14 cellular contexts compared by ENCODE assay signal in the genomic region with DNA sequence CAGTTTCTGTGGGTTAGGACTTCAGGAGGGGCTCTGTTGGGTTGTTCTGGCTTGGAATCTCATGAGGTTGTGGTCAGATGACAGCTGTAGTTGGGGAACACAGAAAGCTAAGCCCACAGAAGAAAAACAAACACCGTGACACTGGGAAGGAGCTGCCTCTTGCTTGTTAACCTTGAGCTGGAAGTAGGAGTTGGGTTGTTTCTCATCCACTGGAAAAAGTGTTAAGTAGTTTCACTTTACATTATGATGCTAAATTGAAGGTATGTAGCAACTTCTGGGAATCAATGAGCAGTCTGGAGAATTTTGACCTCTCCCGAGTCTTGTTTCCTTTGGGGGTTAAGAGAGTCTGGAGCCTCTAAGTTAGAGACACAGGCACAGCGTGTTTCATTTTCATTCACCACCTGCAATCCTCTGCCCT. TPM values are rescaled to one million over a fixed set of nuclear protein-coding genes. Genes with fewer than 3 reads are reported as not detected.
DNase-seq lines count a peak whose midpoint lies in the region; ATAC-seq, FAIRE-seq and TF ChIP-seq lines count a peak whose summit lies in the region.
"Had no signal": no experiment of that assay in that cellular context is flagged by ENCODE, and none has a peak within 500 bp of the region (broad histone marks: within the 10 kb centered on the region; RNA-seq: fewer than 3 reads in every experiment).

No MANE protein-coding gene starts in this region.

- intact Hi-C loops in pancreas (cut with DNase I), result no loop called here
- intact Hi-C loops in testis (cut with DNase I; ENCODE audit: low total_unique reads), result no loop called here
- intact Hi-C loops in CD4-positive, alpha-beta T cell (cut with DNase I, micrococcal nuclease), result no loop called here

- H3K36me3 ChIP-seq in GM23248 (ENCODE audit: low read depth) (no peaks in the 10 kb centered on the region), pancreas (peaks cover 0 to 1% (median 0%) of the 10 kb centered on the region in 3 donors), testis (ENCODE audit: low read depth, missing control alignments) (no peaks in the 10 kb centered on the region), MM.1S (replicated peaks; ENCODE audit: insufficient read depth, low read length) (0 out of 2 replicates have a peak, but pooled peaks cover 1% of the 10 kb centered on the region)

- H3K9me2 ChIP-seq in GM23248 (ENCODE audit: insufficient read depth) (no peaks in the 10 kb centered on the region), MM.1S (replicated peaks; ENCODE audit: insufficient read depth, low read length) (no peaks in the 10 kb centered on the region)

- 76 to 83% methylated on average over 3 of the region's 3 CpGs for WGBS in GM23248 (ENCODE audit: low coverage in 1 of 2, low lambda C conversion rate in 2 of 2, missing lambda C conversion rate in 2 of 2), 2 experiments
- WGBS in pancreas, 2 donors, result 28 to 30% methylated on average over 3 of the region's 3 CpGs
- 31 to 40% methylated on average over 3 of the region's 3 CpGs for WGBS in testis, 2 donors

- FAIRE-seq in pancreas (lab: Jason Lieb, UNC), result no peak

- TF ChIP-seq CTCF in pancreas (IDR thresholded peaks at IDR 0.05) (no peak), testis (IDR thresholded peaks at IDR 0.05) (no peak), MM.1S (IDR thresholded peaks at IDR 0.05; ENCODE audit: low read length) (no peak)
- TF ChIP-seq CTCF in CD4-positive, alpha-beta T cell (IDR thresholded peaks at IDR 0.05), result no peak

- H3K9me3 ChIP-seq in GM23248 (ENCODE audit: low read depth), result no peaks in the 10 kb centered on the region
- no peaks in the 10 kb centered on the region for H3K9me3 ChIP-seq in pancreas
- no peaks in the 10 kb centered on the region for H3K9me3 ChIP-seq in testis
- H3K9me3 ChIP-seq in MM.1S (replicated peaks; ENCODE audit: insufficient read depth, low read length), result no peaks in the 10 kb centered on the region
- H3K9me3 ChIP-seq in CD4-positive, alpha-beta T cell (ENCODE audit: control insufficient read depth, low read length), result no peaks in the 10 kb centered on the region

- H3K4me3 Mint-ChIP-seq in CD4-positive, alpha-beta T cell, result no peak overlapping the region
- H3K4me3 Mint-ChIP-seq: activated naive CD4-positive, alpha-beta T cell treated with anti-CD3 and anti-CD28 coated beads, Interleukin-2, amount 50 U/mL, for 24 hours had no signal

- POLR2A ChIA-PET in CD4-positive, alpha-beta T cell (lab: Charles Lee), result interaction anchor here (1.7 kb wide), 1 partner anchor 12 kb away, joined by 6 read pairs; no protein-coding TSS in a partner anchor

- H3K4me1 ChIP-seq in GM23248 (ENCODE audit: insufficient read depth) (no peaks in the 10 kb centered on the region), pancreas (peaks cover 0 to 15% (median 2%) of the 10 kb centered on the region in 3 donors), testis (peaks cover 8% of the 10 kb centered on the region), MM.1S (ENCODE audit: low read length) (no peaks in the 10 kb centered on the region)

- no peak overlapping the region for H3K4me2 ChIP-seq in GM23248 (ENCODE audit: unreplicated experiment)
- H3K4me2 ChIP-seq in MM.1S (ENCODE audit: low read depth, low read length), result no peak overlapping the region

- H3K27ac ChIP-seq in GM23248 (no peak overlapping the region), pancreas (peak overlapping the region in 2 of 4 donors; percentile 5 to 21), testis (peak overlapping the region in 1 of 2 donors; percentile 20), MM.1S (ENCODE audit: low read length) (no peak overlapping the region)
- H3K27ac ChIP-seq in CD4-positive, alpha-beta T cell (ENCODE audit: low read depth, low read length), result no peak overlapping the region
- H3K27ac ChIP-seq: SK-N-MC had no signal

- H3F3A ChIP-seq in GM23248 (ENCODE audit: insufficient read depth), result no peaks in the 10 kb centered on the region
- no peaks in the 10 kb centered on the region for H3F3A ChIP-seq in MM.1S (ENCODE audit: insufficient read depth, low read length)

- no peaks in the 10 kb centered on the region for H3K27me3 ChIP-seq in GM23248 (replicated peaks; ENCODE audit: insufficient read depth)
- no peaks in the 10 kb centered on the region for H3K27me3 ChIP-seq in pancreas
- H3K27me3 ChIP-seq in testis, result no peaks in the 10 kb centered on the region
- H3K27me3 ChIP-seq in MM.1S (replicated peaks; ENCODE audit: insufficient read depth, low read length), result no peaks in the 10 kb centered on the region
- no peaks in the 10 kb centered on the region for H3K27me3 ChIP-seq in CD4-positive, alpha-beta T cell (ENCODE audit: control insufficient read depth, insufficient read depth, low read length)

- TF ChIP-seq POLR2A in testis (IDR thresholded peaks at IDR 0.05), result no peak

- no peaks in the 10 kb centered on the region for H3K27me3 Mint-ChIP-seq in CD4-positive, alpha-beta T cell
- H3K27me3 Mint-ChIP-seq: activated naive CD4-positive, alpha-beta T cell treated with anti-CD3 and anti-CD28 coated beads, Interleukin-2, amount 50 U/mL, for 24 hours had no signal

- DNase-seq in GM23248 (peak; percentile 12), SK-MEL-5 (ENCODE audit: low read depth, low spot score) (peak; percentile 56), fibroblast of gingiva (ENCODE audit: low read depth) (peak; percentile 24), pancreas (no peak), testis (no peak), MM.1S (no peak), superior temporal gyrus (ENCODE audit: extremely low spot score) (no peak)
- DNase-seq in CD4-positive, alpha-beta T cell, result no peak
- DNase-seq: activated CD4-positive, CD25-positive, alpha-beta regulatory T cell treated with anti-CD3 and anti-CD28 coated beads, Interleukin-2, amount 50 U/mL, for 72 hours; hypothalamus; NCI-H1436; NCI-H748 treated with DMSO at 0.1 percent for 48 hours had no signal

- peaks cover 26% of the 10 kb centered on the region for H3K36me3 Mint-ChIP-seq in CD4-positive, alpha-beta T cell (ENCODE audit: low read depth)

- in situ Hi-C loops in GM23248 (cut with MboI), result no loop called here
- in situ Hi-C loops in SK-MEL-5 (cut with HindIII; ENCODE audit: low pct_unique_long_range_greater_than_20kb, low sequenced_read_pairs), result loop anchor here (25.0 kb wide), 1 partner anchor 88 kb away; no protein-coding TSS in a partner anchor

- H3K9ac ChIP-seq in GM23248 (no peak overlapping the region), MM.1S (ENCODE audit: low read length) (no peak overlapping the region)

- H3K27ac Mint-ChIP-seq in CD4-positive, alpha-beta T cell, result no peak overlapping the region
- H3K27ac Mint-ChIP-seq: activated naive CD4-positive, alpha-beta T cell treated with anti-CD3 and anti-CD28 coated beads, Interleukin-2, amount 50 U/mL, for 24 hours had no signal

- H2AFZ ChIP-seq in GM23248 (no peak overlapping the region), MM.1S (ENCODE audit: low read length) (no peak overlapping the region)

- H3K4me1 Mint-ChIP-seq in CD4-positive, alpha-beta T cell (ENCODE audit: low read depth), result peaks cover 26% of the 10 kb centered on the region

- CTCF ChIA-PET in CD4-positive, alpha-beta T cell (lab: Charles Lee), result no interaction called here

- H3K4me3 ChIP-seq in GM23248 (no peak overlapping the region), pancreas (no peak overlapping the region), testis (no peak overlapping the region), MM.1S (ENCODE audit: low read length) (no peak overlapping the region)
- H3K4me3 ChIP-seq: SK-N-MC had no signal

- H3K79me2 ChIP-seq in GM23248 (ENCODE audit: insufficient read depth) (peaks cover 81% of the 10 kb centered on the region), MM.1S (ENCODE audit: low read length) (peaks cover 52% of the 10 kb centered on the region)

- peak; percentile 56 to 87 (median 72) for ATAC-seq in pancreas
- ATAC-seq in CD4-positive, alpha-beta T cell (ENCODE audit: poor library complexity), result no peak

- H4K20me1 ChIP-seq in GM23248 (ENCODE audit: insufficient read depth) (no peaks in the 10 kb centered on the region), MM.1S (ENCODE audit: insufficient read depth, low read length) (peaks cover 3% of the 10 kb centered on the region; the same call in 1 of the 2 replicates)

- no peaks in the 10 kb centered on the region for H3K9me3 Mint-ChIP-seq in CD4-positive, alpha-beta T cell
- H3K9me3 Mint-ChIP-seq: activated naive CD4-positive, alpha-beta T cell treated with anti-CD3 and anti-CD28 coated beads, Interleukin-2, amount 50 U/mL, for 24 hours had no signal

RNA-seq across cellular contexts. Expression of gene HACD3, which starts 20.4 kb away (rescaled TPM):
- 89.7 and 104 TPM in 2 replicates for total RNA-seq in GM23248 (2014; rRNA removed; shearing (Covaris generic))
- polyA plus RNA-seq in GM23248 (2016; fragmentation: Nextera tagmentation; extraction: Ambion mirVana) (119 and 135 TPM in 2 replicates), pancreas (10 to 100 TPM in 1 of 2 donors, 1 to 10 TPM in 1; 4.9 to 28.8 TPM), testis (ENCODE audit: insufficient read depth, low read depth, low replicate concordance) (70.6 TPM)
- 154 and 171 TPM in 2 replicates for total RNA-seq in SK-MEL-5 (2014; rRNA removed; shearing (Covaris generic))
- 83.7 and 95.5 TPM in 2 replicates for polyA plus RNA-seq in SK-MEL-5 (2015; cell fraction: cytosol; rRNA removed)
- 28.0 and 28.3 TPM in 2 replicates for polyA plus RNA-seq in SK-MEL-5 (2015; cell fraction: nucleus; rRNA removed)
- total RNA-seq in pancreas (10 to 100 TPM; 12.6 to 27.2 (median 17.7) TPM), testis (10 to 100 TPM; 37.5 to 38.6 TPM)
- total RNA-seq in CD4-positive, alpha-beta T cell, result 10 to 100 TPM; 13.9 to 14.1 TPM

RNA-seq across cellular contexts. Expression of gene DPP8, which starts 33.2 kb away (rescaled TPM):
- 21.5 and 28.9 TPM in 2 replicates for total RNA-seq in GM23248 (2014; rRNA removed; shearing (Covaris generic))
- polyA plus RNA-seq in GM23248 (2016; fragmentation: Nextera tagmentation; extraction: Ambion mirVana), result 28.0 and 30.1 TPM in 2 replicates
- 17.4 and 23.2 TPM in 2 replicates for total RNA-seq in SK-MEL-5 (2014; rRNA removed; shearing (Covaris generic))
- polyA plus RNA-seq in SK-MEL-5 (2015; cell fraction: cytosol; rRNA removed), result 15.1 and 20.0 TPM in 2 replicates
- 20.0 and 30.9 TPM in 2 replicates for polyA plus RNA-seq in SK-MEL-5 (2015; cell fraction: nucleus; rRNA removed)
- 10 to 100 TPM in 5 of 6 donors, 1 to 10 TPM in 1; 9.4 to 17.1 (median 12.7) TPM for total RNA-seq in pancreas
- 1 to 10 TPM; 4.7 to 7.0 TPM for polyA plus RNA-seq in pancreas
- total RNA-seq in testis, result 10 to 100 TPM; 51.6 to 68.3 TPM
- 64.4 TPM for polyA plus RNA-seq in testis (ENCODE audit: insufficient read depth, low read depth, low replicate concordance)
- total RNA-seq in CD4-positive, alpha-beta T cell, result 10 to 100 TPM; 41.2 to 45.4 TPM

Comparison
In these comparisons a context has a peak if more than half of its experiments do, and no peak if none do; other contexts are left out.
1. DNase-seq: peak in GM23248 (single experiment), SK-MEL-5 (single experiment) and fibroblast of gingiva (single experiment); none in pancreas (0 of 6), testis (single experiment), MM.1S (single experiment), CD4-positive, alpha-beta T cell (0 of 10) and superior temporal gyrus (single experiment).